14 cellular contexts compared by ENCODE assay signal in the genomic region with DNA sequence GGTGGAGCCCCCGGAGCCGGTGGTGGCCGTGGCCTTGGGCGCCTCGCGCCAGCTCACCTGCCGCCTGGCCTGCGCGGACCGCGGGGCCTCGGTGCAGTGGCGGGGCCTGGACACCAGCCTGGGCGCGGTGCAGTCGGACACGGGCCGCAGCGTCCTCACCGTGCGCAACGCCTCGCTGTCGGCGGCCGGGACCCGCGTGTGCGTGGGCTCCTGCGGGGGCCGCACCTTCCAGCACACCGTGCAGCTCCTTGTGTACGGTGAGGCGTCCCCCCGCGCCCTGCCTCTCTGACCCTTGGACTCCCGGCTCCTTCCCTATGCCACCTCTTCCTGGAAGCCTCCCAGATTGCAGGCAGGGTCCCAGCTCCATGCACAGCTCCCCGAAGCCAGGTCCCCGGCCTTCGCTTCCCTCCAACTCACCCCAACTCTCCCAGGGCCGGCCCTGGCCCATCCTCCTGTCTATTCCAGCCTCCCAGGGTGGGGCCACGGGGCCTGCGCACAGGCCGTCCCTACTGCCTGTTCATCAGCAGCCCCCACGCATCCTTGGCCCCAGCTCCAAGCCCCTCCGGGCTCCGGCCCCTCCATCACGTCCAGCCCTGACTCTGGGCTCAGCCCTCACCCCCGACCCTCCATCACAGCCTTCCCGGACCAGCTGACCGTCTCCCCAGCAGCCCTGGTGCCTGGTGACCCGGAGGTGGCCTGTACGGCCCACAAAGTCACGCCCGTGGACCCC. TPM values are rescaled to one million over a fixed set of nuclear protein-coding genes. Genes with fewer than 3 reads are reported as not detected.
DNase-seq lines count a peak whose midpoint lies in the region; ATAC-seq and TF ChIP-seq lines count a peak whose summit lies in the region.
"Had no signal": no experiment of that assay in that cellular context is flagged by ENCODE, and none has a peak within 500 bp of the region (broad histone marks: within the 10 kb centered on the region; RNA-seq: fewer than 3 reads in every experiment).

No MANE protein-coding gene starts in this region.

- CTCF ChIA-PET in mammary epithelial cell (lab: Charles Lee; ENCODE audit: low non-redundant PET) = no interaction called here

- H3K79me2 ChIP-seq in GM23338 (replicated peaks; ENCODE audit: insufficient read depth) (no peaks in the 10 kb centered on the region), mammary epithelial cell (ENCODE audit: insufficient read depth, low read length) (no peaks in the 10 kb centered on the region)

- H3K36me3 ChIP-seq in GM23338 (ENCODE audit: insufficient read depth) (no peaks in the 10 kb centered on the region), mammary epithelial cell (ENCODE audit: insufficient read depth, low read length) (no peaks in the 10 kb centered on the region)
- H3K36me3 ChIP-seq: MG63 had no signal

- DNase-seq in 8988T (peak; percentile 47), GM23338 (ENCODE audit: low spot score) (peak; percentile 37), mammary epithelial cell (no peak), memory B cell (ENCODE audit: low spot score in 2 of 2) (no peak), NCI-H2227 treated with DMSO at 0.1 percent for 48 hours (lab: John Stamatoyannopoulos, UW) (no peak), foreskin fibroblast (no peak), NCI-H446 (lab: John Stamatoyannopoulos, UW) (no peak)
- DNase-seq: CD4-positive, CD25-positive, alpha-beta regulatory T cell; MG63; NCI-H2171 treated with DMSO at 0.1 percent for 48 hours; PC-9; stimulated activated naive CD4-positive, alpha-beta T cell had no signal

- no peaks in the 10 kb centered on the region for H3K9me3 ChIP-seq in mammary epithelial cell (replicated peaks; ENCODE audit: insufficient read depth, low read length)
- H3K9me3 ChIP-seq: MG63 had no signal

- H3K4me1 ChIP-seq in GM23338 (ENCODE audit: insufficient read depth) (no peaks in the 10 kb centered on the region), mammary epithelial cell (ENCODE audit: insufficient read depth, low read length) (peaks cover 6% of the 10 kb centered on the region)

- in situ Hi-C loops in mammary epithelial cell (cut with MboI; ENCODE audit: low sequenced_read_pairs in 2 of 2) = no loop called here

- no peak overlapping the region for H3K27ac Mint-ChIP-seq in GM23338
- H3K27ac Mint-ChIP-seq in memory B cell = no peak overlapping the region
- H3K27ac Mint-ChIP-seq: CD4-positive, CD25-positive, alpha-beta regulatory T cell had no signal

- H3K36me3 Mint-ChIP-seq in GM23338 (ENCODE audit: low read depth) = peaks cover 2% of the 10 kb centered on the region; the same call in 2 of the 3 replicates
- peaks cover 3% of the 10 kb centered on the region for H3K36me3 Mint-ChIP-seq in memory B cell
- H3K36me3 Mint-ChIP-seq: CD4-positive, CD25-positive, alpha-beta regulatory T cell had no signal

- intact Hi-C loops in mammary epithelial cell (cut with micrococcal nuclease) = no loop called here

- ATAC-seq in GM23338 (peak; percentile 11), memory B cell (ENCODE audit: low read depth) (peak; percentile 22), GM21515 (IDR thresholded peaks at IDR 0.05; ENCODE audit: unreplicated experiment) (no peak)

- H3K9me2 ChIP-seq in GM23338 (ENCODE audit: insufficient read depth) = no peaks in the 10 kb centered on the region

- H3K9me3 Mint-ChIP-seq in GM23338 = peaks cover 12% of the 10 kb centered on the region
- no peaks in the 10 kb centered on the region for H3K9me3 Mint-ChIP-seq in memory B cell

- H3K4me1 Mint-ChIP-seq in GM23338 (peaks cover 8% of the 10 kb centered on the region), memory B cell (peaks cover 14% of the 10 kb centered on the region)

- WGBS in mammary epithelial cell (ENCODE audit: low coverage, missing lambda C conversion rate) = no CpG with 5 or more reads among the region's 55 CpGs

- H2AFZ ChIP-seq in GM23338 = peak overlapping the region; percentile 43; the same call in 1 of the 2 replicates
- no peak overlapping the region for H2AFZ ChIP-seq in mammary epithelial cell (ENCODE audit: low read depth, low read length)
- H2AFZ ChIP-seq: PC-9 had no signal

- no peaks in the 10 kb centered on the region for H4K20me1 ChIP-seq in GM23338 (replicated peaks; ENCODE audit: insufficient read depth)
- H4K20me1 ChIP-seq in mammary epithelial cell (ENCODE audit: insufficient read depth, low read length) = no peaks in the 10 kb centered on the region

- dilution Hi-C loops in mammary epithelial cell (cut with HindIII; ENCODE audit: low sequenced_read_pairs) = no loop called here

- TF ChIP-seq CTCF in GM23338 (conservative IDR thresholded peaks at IDR 0.05; ENCODE audit: low read depth in 2 of 2) (no peak), mammary epithelial cell (conservative IDR thresholded peaks at IDR 0.05 in 1 of 2, IDR thresholded peaks at IDR 0.05 in 1 of 2; ENCODE audit: extremely low read depth in 1 of 2, insufficient read depth in 1 of 2, low read depth in 1 of 2, low read length in 2 of 2) (no peak), foreskin fibroblast (IDR thresholded peaks at IDR 0.05; ENCODE audit: low read depth, low read length) (no peak)

- H3K4me3 ChIP-seq in GM23338 (peak overlapping the region; percentile 64), mammary epithelial cell (replicated peaks in 1 of 3; ENCODE audit: insufficient read depth in 1 of 3, low read depth in 2 of 3, low read length in 3 of 3) (no peak overlapping the region), foreskin fibroblast (ENCODE audit: low read depth in 1 of 2, low read length in 2 of 2) (no peak overlapping the region)
- H3K4me3 ChIP-seq: MG63, PC-9 had no signal

- H3K4me3 Mint-ChIP-seq in GM23338 (peak overlapping the region; percentile 65), memory B cell (peak overlapping the region; percentile 21)
- H3K4me3 Mint-ChIP-seq: CD4-positive, CD25-positive, alpha-beta regulatory T cell had no signal

- peaks cover 39% of the 10 kb centered on the region for H3K27me3 Mint-ChIP-seq in GM23338 (ENCODE audit: insufficient read depth, low read depth, poor library complexity)
- peaks cover 22% of the 10 kb centered on the region for H3K27me3 Mint-ChIP-seq in memory B cell

- no peak overlapping the region for H3K9ac ChIP-seq in mammary epithelial cell (ENCODE audit: insufficient read depth, low read length)

- H3F3A ChIP-seq in GM23338 (replicated peaks; ENCODE audit: low read depth) = peaks cover 2% of the 10 kb centered on the region; the same call in 1 of the 2 replicates

- H3K27ac ChIP-seq in GM23338 (ENCODE audit: low read depth) = no peak overlapping the region
- H3K27ac ChIP-seq in mammary epithelial cell (ENCODE audit: insufficient read depth, low read depth, low read length) = no peak overlapping the region
- H3K27ac ChIP-seq: PC-9 had no signal

- H3K27me3 ChIP-seq in GM23338 (ENCODE audit: insufficient read depth) (peaks cover 42% of the 10 kb centered on the region), mammary epithelial cell (ENCODE audit: insufficient read depth, low read length) (peaks cover 10% of the 10 kb centered on the region)
- H3K27me3 ChIP-seq: MG63 had no signal

- H3K4me2 ChIP-seq in GM23338 (peak overlapping the region; percentile 81), mammary epithelial cell (ENCODE audit: insufficient read depth, low read depth, low read length) (peak overlapping the region; percentile 42)
- H3K4me2 ChIP-seq: PC-9 had no signal

- no TSS peak for BruUV-seq in mammary epithelial cell (replicated peaks; lab: Mats Ljungman, UMichigan)

TF ChIP-seq in GM23338, 12 proteins besides CTCF, POLR2A, EP300 and RAD21:
- peak; percentile 72 for TF ChIP-seq EZH2 (IDR thresholded peaks at IDR 0.05; ENCODE audit: low read depth, unreplicated experiment)
- TF ChIP-seq, protein P1, sequence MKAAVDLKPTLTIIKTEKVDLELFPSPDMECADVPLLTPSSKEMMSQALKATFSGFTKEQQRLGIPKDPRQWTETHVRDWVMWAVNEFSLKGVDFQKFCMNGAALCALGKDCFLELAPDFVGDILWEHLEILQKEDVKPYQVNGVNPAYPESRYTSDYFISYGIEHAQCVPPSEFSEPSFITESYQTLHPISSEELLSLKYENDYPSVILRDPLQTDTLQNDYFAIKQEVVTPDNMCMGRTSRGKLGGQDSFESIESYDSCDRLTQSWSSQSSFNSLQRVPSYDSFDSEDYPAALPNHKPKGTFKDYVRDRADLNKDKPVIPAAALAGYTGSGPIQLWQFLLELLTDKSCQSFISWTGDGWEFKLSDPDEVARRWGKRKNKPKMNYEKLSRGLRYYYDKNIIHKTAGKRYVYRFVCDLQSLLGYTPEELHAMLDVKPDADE (IDR thresholded peaks at IDR 0.05) = no peak

RNA-seq across cellular contexts. Expression of gene MADCAM1, which starts 1.7 kb away (rescaled TPM):
- 1.0 and 2.5 TPM in 2 replicates for total RNA-seq in GM23338 (2014; rRNA removed; shearing (Covaris generic))
- polyA plus RNA-seq in GM23338 (2016; fragmentation: Nextera tagmentation; extraction: Ambion mirVana) = 2.1 and 3.3 TPM in 2 replicates
- under 1 TPM in 1 of 2 donors, not detected in 1; 0.33 TPM for total RNA-seq in mammary epithelial cell
- polyA plus RNA-seq in mammary epithelial cell = 0.02 TPM
- polyA minus RNA-seq in mammary epithelial cell = not detected

RNA-seq across cellular contexts. Expression of gene TPGS1, which starts 9.3 kb away (rescaled TPM):
- total RNA-seq in GM23338 (2014; rRNA removed; shearing (Covaris generic)) = 29.0 and 38.4 TPM in 2 replicates
- 11.9 and 14.9 TPM in 2 replicates for polyA plus RNA-seq in GM23338 (2016; fragmentation: Nextera tagmentation; extraction: Ambion mirVana)
- 10 to 100 TPM; 15.2 to 29.2 TPM for total RNA-seq in mammary epithelial cell
- 4.2 TPM for polyA plus RNA-seq in mammary epithelial cell
- 1.4 TPM for polyA minus RNA-seq in mammary epithelial cell

RNA-seq across cellular contexts. Expression of gene CDC34, which starts 33.5 kb away (rescaled TPM):
- total RNA-seq in GM23338 (2014; rRNA removed; shearing (Covaris generic)) = 146 and 148 TPM in 2 replicates
- polyA plus RNA-seq in GM23338 (2016; fragmentation: Nextera tagmentation; extraction: Ambion mirVana) = 114 and 118 TPM in 2 replicates
- 10 to 100 TPM; 52.8 to 68.5 TPM for total RNA-seq in mammary epithelial cell
- 50.3 TPM for polyA plus RNA-seq in mammary epithelial cell
- polyA minus RNA-seq in mammary epithelial cell = 24.4 TPM

RNA-seq across cellular contexts. Expression of gene SHC2, which starts 37.2 kb away (rescaled TPM):
- total RNA-seq in GM23338 (2014; rRNA removed; shearing (Covaris generic)) = 2.9 and 4.6 TPM in 2 replicates
- polyA plus RNA-seq in GM23338 (2016; fragmentation: Nextera tagmentation; extraction: Ambion mirVana) (2.2 and 2.6 TPM in 2 replicates), mammary epithelial cell (0.10 TPM)
- 1 to 10 TPM in 1 of 2 donors, under 1 TPM in 1; 0.68 to 1.3 TPM for total RNA-seq in mammary epithelial cell
- polyA minus RNA-seq in mammary epithelial cell = not detected
- total RNA-seq: CD4-positive, CD25-positive, alpha-beta regulatory T cell had no signal
- polyA plus RNA-seq: CD4-positive, CD25-positive, alpha-beta regulatory T cell had no signal

RNA-seq across cellular contexts. Expression of gene GZMM, which starts 45.8 kb away (rescaled TPM):
- not detected in 2 replicates for total RNA-seq in GM23338 (2014; rRNA removed; shearing (Covaris generic))
- polyA plus RNA-seq in GM23338 (2016; fragmentation: Nextera tagmentation; extraction: Ambion mirVana) (0.29 TPM in 1 of 2 replicates, not detected in the other), mammary epithelial cell (not detected)
- not detected for total RNA-seq in mammary epithelial cell
- not detected for polyA minus RNA-seq in mammary epithelial cell
- total RNA-seq: epithelial cell of proximal tubule had no signal

Comparison
In these comparisons a context has a peak if more than half of its experiments do, and no peak if none do; other contexts are left out.
1. DNase-seq: peak in 8988T (single experiment) and GM23338 (single experiment); none in mammary epithelial cell (single experiment), memory B cell (0 of 2), NCI-H2227 treated with DMSO at 0.1 percent for 48 hours (single experiment), foreskin fibroblast (0 of 2) and NCI-H446 (0 of 2).